Comparison of ENCODE assay signal across 9 cellular contexts in the genomic region with DNA sequence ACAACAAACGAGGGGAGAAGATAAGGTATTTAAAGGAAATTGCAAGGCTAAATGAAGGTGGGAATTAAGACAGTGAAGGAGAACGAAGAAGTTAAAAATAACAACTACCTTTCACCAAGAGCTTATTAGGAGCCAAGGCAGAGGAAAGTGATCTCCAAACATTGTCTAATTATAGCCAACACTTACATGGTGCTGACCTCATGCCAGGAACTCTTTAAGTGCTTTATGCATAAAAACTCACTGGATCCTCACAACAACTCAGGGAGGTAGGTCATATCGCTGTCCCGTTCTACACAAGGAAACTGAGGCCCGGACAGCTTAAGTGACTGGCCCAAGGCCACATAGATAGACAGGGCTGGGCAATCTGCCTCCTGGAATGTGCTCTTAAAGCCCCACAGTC. TPM values are rescaled to one million over a fixed set of nuclear protein-coding genes. Genes with fewer than 3 reads are reported as not detected.
DNase-seq lines count a peak whose midpoint lies in the region; ATAC-seq and TF ChIP-seq lines count a peak whose summit lies in the region.
"Had no signal": no experiment of that assay in that cellular context is flagged by ENCODE, and none has a peak within 500 bp of the region (broad histone marks: within the 10 kb centered on the region; RNA-seq: fewer than 3 reads in every experiment).

No MANE protein-coding gene starts in this region.

- WGBS in right cardiac atrium = 29% methylated on average over 5 of the region's 5 CpGs

- H3K36me3 ChIP-seq in mucosa of descending colon (ENCODE audit: low read depth) = no peaks in the 10 kb centered on the region

- H3K4me1 Mint-ChIP-seq in HFFc6 (ENCODE audit: low read depth) = peaks cover 25% of the 10 kb centered on the region
- peaks cover 20% of the 10 kb centered on the region for H3K4me1 Mint-ChIP-seq in activated CD4-positive, alpha-beta memory T cell treated with anti-CD3 and anti-CD28 coated beads for 36 hours (ENCODE audit: low read depth)
- H3K4me1 Mint-ChIP-seq in stimulated activated effector memory CD8-positive, alpha-beta T cell treated with anti-CD3 and anti-CD28 coated beads, Interleukin-12 subunit alpha, Interleukin-12 subunit beta, amount 100 ng/mL, for 72 hours = peaks cover 34% of the 10 kb centered on the region

- H3K27me3 ChIP-seq in right cardiac atrium (ENCODE audit: control insufficient read depth, insufficient read depth) = no peaks in the 10 kb centered on the region

- CTCF ChIA-PET in activated CD4-positive, alpha-beta memory T cell treated with anti-CD3 and anti-CD28 coated beads for 36 hours (lab: Charles Lee) = interaction anchor here (0.7 to 15.9 kb wide), 33 partner anchors 12 to 1599 kb away, joined by 3 to 438 read pairs (median 9); partner anchors contain the start of genes ACVR1B, ATG101, NR4A1 and SMIM41

- H3K4me3 Mint-ChIP-seq in HFFc6 = peak overlapping the region; percentile 89
- peak overlapping the region; percentile 79 for H3K4me3 Mint-ChIP-seq in activated CD4-positive, alpha-beta memory T cell treated with anti-CD3 and anti-CD28 coated beads for 36 hours
- peak overlapping the region; percentile 80 for H3K4me3 Mint-ChIP-seq in stimulated activated effector memory CD8-positive, alpha-beta T cell treated with anti-CD3 and anti-CD28 coated beads, Interleukin-12 subunit alpha, Interleukin-12 subunit beta, amount 100 ng/mL, for 72 hours

- ATAC-seq in right cardiac atrium = no peak
- no peak for ATAC-seq in stimulated activated effector memory CD8-positive, alpha-beta T cell treated with anti-CD3 and anti-CD28 coated beads, Interleukin-12 subunit alpha, Interleukin-12 subunit beta, amount 100 ng/mL, for 72 hours
- no peak for ATAC-seq in mucosa of descending colon
- ATAC-seq in GM18909 (IDR thresholded peaks at IDR 0.05; ENCODE audit: poor library complexity, unreplicated experiment) = no peak

- H3K9me3 Mint-ChIP-seq in HFFc6 = no peaks in the 10 kb centered on the region
- no peaks in the 10 kb centered on the region for H3K9me3 Mint-ChIP-seq in activated CD4-positive, alpha-beta memory T cell treated with anti-CD3 and anti-CD28 coated beads for 36 hours
- no peaks in the 10 kb centered on the region for H3K9me3 Mint-ChIP-seq in stimulated activated effector memory CD8-positive, alpha-beta T cell treated with anti-CD3 and anti-CD28 coated beads, Interleukin-12 subunit alpha, Interleukin-12 subunit beta, amount 100 ng/mL, for 72 hours

- no peaks in the 10 kb centered on the region for H3K9me3 ChIP-seq in right cardiac atrium (ENCODE audit: control insufficient read depth, low read length)
- H3K9me3 ChIP-seq in mucosa of descending colon = no peaks in the 10 kb centered on the region

- H3K4me1 ChIP-seq in right cardiac atrium (ENCODE audit: control insufficient read depth, insufficient read depth, low read length) = peaks cover 3% of the 10 kb centered on the region
- H3K4me1 ChIP-seq in mucosa of descending colon (ENCODE audit: low read depth) = peaks cover 21% of the 10 kb centered on the region

- intact Hi-C loops in activated CD4-positive, alpha-beta memory T cell treated with anti-CD3 and anti-CD28 coated beads for 36 hours (cut with micrococcal nuclease) = no loop called here
- intact Hi-C loops in right cardiac atrium (cut with DNase I) (loop anchor here (5.0 to 10.0 kb wide), 4 partner anchors 41 to 99 kb away; partner anchors contain the start of gene ATG101 (in 2 of the 4)), mucosa of descending colon (cut with DNase I, micrococcal nuclease) (loop anchor here (5.0 kb wide), 1 partner anchor 56 kb away; no protein-coding TSS in a partner anchor)

- no peak overlapping the region for H3K4me3 ChIP-seq in right cardiac atrium (ENCODE audit: low read length)
- no peak overlapping the region for H3K4me3 ChIP-seq in mucosa of descending colon

- DNase-seq in HFFc6 = no peak
- no peak for DNase-seq in activated CD4-positive, alpha-beta memory T cell treated with anti-CD3 and anti-CD28 coated beads for 36 hours
- peak in 2 of 3 donors; percentile 11 to 44 for DNase-seq in right cardiac atrium
- DNase-seq in stimulated activated effector memory CD8-positive, alpha-beta T cell treated with anti-CD3 and anti-CD28 coated beads, Interleukin-12 subunit alpha, Interleukin-12 subunit beta, amount 100 ng/mL, for 72 hours (ENCODE audit: low spot score in 2 of 2) = no peak
- no peak for DNase-seq in SW 1271 (lab: John Stamatoyannopoulos, UW)
- DNase-seq in mucosa of descending colon = no peak

- H3K27me3 Mint-ChIP-seq in HFFc6 (ENCODE audit: insufficient read depth) = peaks cover 1% of the 10 kb centered on the region
- H3K27me3 Mint-ChIP-seq in activated CD4-positive, alpha-beta memory T cell treated with anti-CD3 and anti-CD28 coated beads for 36 hours = no peaks in the 10 kb centered on the region

- H3K27ac Mint-ChIP-seq in HFFc6 = peak overlapping the region; percentile 44
- no peak overlapping the region for H3K27ac Mint-ChIP-seq in activated CD4-positive, alpha-beta memory T cell treated with anti-CD3 and anti-CD28 coated beads for 36 hours
- peak overlapping the region; percentile 91 for H3K27ac Mint-ChIP-seq in stimulated activated effector memory CD8-positive, alpha-beta T cell treated with anti-CD3 and anti-CD28 coated beads, Interleukin-12 subunit alpha, Interleukin-12 subunit beta, amount 100 ng/mL, for 72 hours

- POLR2A ChIA-PET in activated CD4-positive, alpha-beta memory T cell treated with anti-CD3 and anti-CD28 coated beads for 36 hours (lab: Charles Lee) = interaction anchor here (0.7 to 2.4 kb wide), 4 partner anchors 25 to 92 kb away, joined by 3 to 18 read pairs (median 9); partner anchors contain the start of genes ATG101 and NR4A1

- no peaks in the 10 kb centered on the region for H3K36me3 Mint-ChIP-seq in HFFc6 (ENCODE audit: low read depth)
- no peaks in the 10 kb centered on the region for H3K36me3 Mint-ChIP-seq in activated CD4-positive, alpha-beta memory T cell treated with anti-CD3 and anti-CD28 coated beads for 36 hours
- peaks cover 18% of the 10 kb centered on the region for H3K36me3 Mint-ChIP-seq in stimulated activated effector memory CD8-positive, alpha-beta T cell treated with anti-CD3 and anti-CD28 coated beads, Interleukin-12 subunit alpha, Interleukin-12 subunit beta, amount 100 ng/mL, for 72 hours

- peak overlapping the region; percentile 89 for H3K27ac ChIP-seq in right cardiac atrium (ENCODE audit: low read length)

- TF ChIP-seq CTCF in HFFc6 (IDR thresholded peaks at IDR 0.05) (no peak), mucosa of descending colon (IDR thresholded peaks at IDR 0.05) (no peak)

RNA-seq across cellular contexts. Expression of gene TAMALIN, which starts 19.5 kb away (rescaled TPM):
- total RNA-seq in HFFc6 (2021; fragmentation: NEBNext Ultra II Directional; extraction: Animal tissue kit (Norgen Biotek cat#: 25700)) = under 1 TPM; 0.24 to 1.00 (median 0.69) TPM
- 10 to 100 TPM; 15.1 to 18.7 TPM for total RNA-seq in activated CD4-positive, alpha-beta memory T cell treated with anti-CD3 and anti-CD28 coated beads for 36 hours
- total RNA-seq in right cardiac atrium (10 to 100 TPM; 20.8 to 39.3 (median 30.0) TPM), mucosa of descending colon (10 to 100 TPM in 2 of 3 donors, 1 to 10 TPM in 1; 9.4 to 19.6 (median 13.8) TPM)
- polyA plus RNA-seq in right cardiac atrium = 30.3 TPM

RNA-seq across cellular contexts. Expression of gene NR4A1, which starts 25.0 kb away (rescaled TPM):
- 10 to 100 TPM; 10.3 to 46.6 (median 43.6) TPM for total RNA-seq in HFFc6 (2021; fragmentation: NEBNext Ultra II Directional; extraction: Animal tissue kit (Norgen Biotek cat#: 25700))
- 10 to 100 TPM; 64.2 to 68.2 TPM for total RNA-seq in activated CD4-positive, alpha-beta memory T cell treated with anti-CD3 and anti-CD28 coated beads for 36 hours
- total RNA-seq in right cardiac atrium (100 to 1,000 TPM in 2 of 4 donors, 10 to 100 TPM in 2; 50.2 to 238 (median 85.2) TPM), mucosa of descending colon (100 to 1,000 TPM in 1 of 3 donors, 10 to 100 TPM in 2; 16.2 to 123 (median 44.6) TPM)
- polyA plus RNA-seq in right cardiac atrium = 417 TPM

RNA-seq across cellular contexts. Expression of gene ATG101, which starts 43.5 kb away (rescaled TPM):
- 10 to 100 TPM; 62.1 to 73.6 (median 66.6) TPM for total RNA-seq in HFFc6 (2021; fragmentation: NEBNext Ultra II Directional; extraction: Animal tissue kit (Norgen Biotek cat#: 25700))
- total RNA-seq in activated CD4-positive, alpha-beta memory T cell treated with anti-CD3 and anti-CD28 coated beads for 36 hours = 10 to 100 TPM; 35.7 to 38.0 TPM
- total RNA-seq in right cardiac atrium (10 to 100 TPM; 24.8 to 30.2 (median 26.9) TPM), mucosa of descending colon (10 to 100 TPM; 30.1 to 37.5 (median 33.0) TPM)
- polyA plus RNA-seq in right cardiac atrium = 33.0 TPM

RNA-seq across cellular contexts. Expression of gene SMIM41, which starts 53.2 kb away (rescaled TPM):
- total RNA-seq in HFFc6 (2021; fragmentation: NEBNext Ultra II Directional; extraction: Animal tissue kit (Norgen Biotek cat#: 25700)) = not detected
- not detected for total RNA-seq in activated CD4-positive, alpha-beta memory T cell treated with anti-CD3 and anti-CD28 coated beads for 36 hours
- under 1 TPM in 3 of 4 donors, not detected in 1; 0.31 to 0.95 (median 0.44) TPM for total RNA-seq in right cardiac atrium
- 0.61 TPM for polyA plus RNA-seq in right cardiac atrium
- under 1 TPM in 2 of 3 donors, not detected in 1; 0.32 to 0.41 TPM for total RNA-seq in mucosa of descending colon
- total RNA-seq: HT-29, progenitor cell of endocrine pancreas had no signal

Comparison
In these comparisons a context has a peak if more than half of its experiments do, and no peak if none do; other contexts are left out.
1. DNase-seq: peak in right cardiac atrium (2 of 3); none in HFFc6 (single experiment), activated CD4-positive, alpha-beta memory T cell treated with anti-CD3 and anti-CD28 coated beads for 36 hours (single experiment), stimulated activated effector memory CD8-positive, alpha-beta T cell treated with anti-CD3 and anti-CD28 coated beads, Interleukin-12 subunit alpha, Interleukin-12 subunit beta, amount 100 ng/mL, for 72 hours (0 of 2), SW 1271 (0 of 2) and mucosa of descending colon (0 of 3).
2. RNA of gene TAMALIN, which starts 19.5 kb away (total RNA-seq): 20.8 to 39.3 TPM in right cardiac atrium, 15.1 to 18.7 TPM in activated CD4-positive, alpha-beta memory T cell treated with anti-CD3 and anti-CD28 coated beads for 36 hours and 9.4 to 19.6 TPM in mucosa of descending colon; 0.24 to 1.00 TPM in HFFc6; every median in the first group is over 4 times any median in the second.
3. Peak in every context shown above with its lines, with median percentiles within 50 percentile points of each other: H3K4me3 Mint-ChIP-seq.